Comparison of ENCODE assay signal across 8 cellular contexts in genomic region chr1:84271452-84272273, GRCh38. TPM values are rescaled to one million over a fixed set of nuclear protein-coding genes. Genes with fewer than 3 reads are reported as not detected.
DNase-seq lines count a peak whose midpoint lies in the region; ATAC-seq and TF ChIP-seq lines count a peak whose summit lies in the region.

No MANE protein-coding gene starts in this region.

- 36 to 49% (median 43%) methylated on average over 7 of the region's 7 CpGs for WGBS in spleen, 5 donors

- ATAC-seq in HG02642 (IDR thresholded peaks at IDR 0.05; ENCODE audit: poor library complexity, unreplicated experiment): peak; percentile 95

- H3K4me3 ChIP-seq in spleen (peak overlapping the region in 1 of 8 donors; percentile 19), A673 (ENCODE audit: low read depth, low read length, poor library complexity, severe bottlenecking) (no peak overlapping the region)

- H3K4me1 ChIP-seq in spleen: peaks cover 5 to 19% (median 14%) of the 10 kb centered on the region in 6 donors
- H3K4me1 ChIP-seq in A673 (ENCODE audit: insufficient read depth, low read length, poor library complexity, severe bottlenecking): no peaks in the 10 kb centered on the region

- H3K27ac ChIP-seq in spleen: peak overlapping the region in 5 of 8 donors; percentile 29 to 56 (median 48)
- H3K27ac ChIP-seq in A673 (ENCODE audit: low read depth, low read length, poor library complexity, severe bottlenecking): no peak overlapping the region

- peak; percentile 61 for DNase-seq in activated CD4-positive, alpha-beta T cell treated with anti-CD3 and anti-CD28 coated beads, Interleukin-2, amount 10 ng/mL, durations not matched to agents 24 days and 14 days
- no peak for DNase-seq in activated CD4-positive, alpha-beta T cell treated with anti-CD3 and anti-CD28 coated beads for 48 hours
- DNase-seq in NCI-H146 (lab: John Stamatoyannopoulos, UW) (peak; percentile 21), chondrocyte (ENCODE audit: low spot score) (no peak), spleen (no peak), A673 (ENCODE audit: low spot score) (no peak), NCI-H524 treated with DMSO at 0.1 percent for 48 hours (lab: John Stamatoyannopoulos, UW) (no peak)

- CTCF ChIA-PET in A673 (lab: Charles Lee): no interaction called here

- H3K4me3 Mint-ChIP-seq in activated CD4-positive, alpha-beta T cell treated with anti-CD3 and anti-CD28 coated beads, Interleukin-2, amount 10 ng/mL, durations not matched to agents 24 days and 14 days: no peak overlapping the region
- peak overlapping the region; percentile 28 for H3K4me3 Mint-ChIP-seq in chondrocyte (ENCODE audit: unreplicated experiment)

- H3K9me3 ChIP-seq in spleen: no peaks in the 10 kb centered on the region
- no peaks in the 10 kb centered on the region for H3K9me3 ChIP-seq in A673 (ENCODE audit: low read depth, low read length, poor library complexity, severe bottlenecking)

- BruUV-seq in A673 (replicated peaks; lab: Mats Ljungman, UMichigan): no TSS peak

- peaks cover 2% of the 10 kb centered on the region for H3K9me3 Mint-ChIP-seq in activated CD4-positive, alpha-beta T cell treated with anti-CD3 and anti-CD28 coated beads, Interleukin-2, amount 10 ng/mL, durations not matched to agents 24 days and 14 days
- H3K9me3 Mint-ChIP-seq in chondrocyte (ENCODE audit: low read depth): peaks cover 4% of the 10 kb centered on the region

- H3K27me3 Mint-ChIP-seq in activated CD4-positive, alpha-beta T cell treated with anti-CD3 and anti-CD28 coated beads, Interleukin-2, amount 10 ng/mL, durations not matched to agents 24 days and 14 days: peaks cover 2% of the 10 kb centered on the region
- no peaks in the 10 kb centered on the region for H3K27me3 Mint-ChIP-seq in chondrocyte (ENCODE audit: low read depth)

- no peak for TF ChIP-seq CTCF in chondrocyte (IDR thresholded peaks at IDR 0.05)
- TF ChIP-seq CTCF in spleen (IDR thresholded peaks at IDR 0.05 in 8 of 11, conservative IDR thresholded peaks at IDR 0.05 in 3 of 11): no peak
- TF ChIP-seq CTCF in A673 (conservative IDR thresholded peaks at IDR 0.05; ENCODE audit: low read depth, low read length): no peak

- H3K27ac Mint-ChIP-seq in activated CD4-positive, alpha-beta T cell treated with anti-CD3 and anti-CD28 coated beads, Interleukin-2, amount 10 ng/mL, durations not matched to agents 24 days and 14 days: peak overlapping the region; percentile 1
- H3K27ac Mint-ChIP-seq in chondrocyte (ENCODE audit: unreplicated experiment): peak overlapping the region; percentile 73

- H3K27me3 ChIP-seq in spleen (replicated peaks in 1 of 7) (no peaks in the 10 kb centered on the region), A673 (replicated peaks; ENCODE audit: insufficient read depth, low read depth, low read length, poor library complexity) (no peaks in the 10 kb centered on the region)

- POLR2A ChIA-PET in A673 (lab: Charles Lee; ENCODE audit: low non-redundant PET): no interaction called here

- peaks cover 8% of the 10 kb centered on the region for H3K4me1 Mint-ChIP-seq in activated CD4-positive, alpha-beta T cell treated with anti-CD3 and anti-CD28 coated beads, Interleukin-2, amount 10 ng/mL, durations not matched to agents 24 days and 14 days
- peaks cover 21% of the 10 kb centered on the region for H3K4me1 Mint-ChIP-seq in chondrocyte (ENCODE audit: low read depth)

- H3K36me3 Mint-ChIP-seq in activated CD4-positive, alpha-beta T cell treated with anti-CD3 and anti-CD28 coated beads, Interleukin-2, amount 10 ng/mL, durations not matched to agents 24 days and 14 days (ENCODE audit: low read depth): no peaks in the 10 kb centered on the region
- H3K36me3 Mint-ChIP-seq in chondrocyte (ENCODE audit: low read depth): no peaks in the 10 kb centered on the region

- intact Hi-C loops in activated CD4-positive, alpha-beta T cell treated with anti-CD3 and anti-CD28 coated beads, Interleukin-2, amount 10 ng/mL, durations not matched to agents 24 days and 14 days (cut with micrococcal nuclease): no loop called here
- intact Hi-C loops in spleen (cut with DNase I; ENCODE audit: low total_unique reads) (no loop called here), A673 (cut with micrococcal nuclease; ENCODE audit: unreplicated experiment) (no loop called here)

- H3K36me3 ChIP-seq in spleen: no peaks in the 10 kb centered on the region
- no peaks in the 10 kb centered on the region for H3K36me3 ChIP-seq in A673 (ENCODE audit: insufficient read depth, low read length, poor library complexity, severe bottlenecking)

- TF ChIP-seq POLR2A in spleen (IDR thresholded peaks at IDR 0.05): no peak

RNA-seq across cellular contexts. Expression of gene SAMD13, which starts 29.8 kb away (rescaled TPM):
- total RNA-seq in activated CD4-positive, alpha-beta T cell treated with anti-CD3 and anti-CD28 coated beads, Interleukin-2, amount 10 ng/mL, durations not matched to agents 24 days and 14 days: 0.21 TPM in 1 of 2 replicates, not detected in the other
- total RNA-seq in chondrocyte (0.65 to 1.4 TPM (median 0.92 TPM) in 3 replicates), spleen (1 to 10 TPM in 5 of 7 donors, under 1 TPM in 2; 0.72 to 2.8 (median 1.3) TPM), A673 (2021) (1.2 and 1.6 TPM in 2 replicates)
- 1 to 10 TPM in 2 of 3 donors, under 1 TPM in 1; 0.39 to 2.0 (median 1.7) TPM for polyA plus RNA-seq in spleen

Comparison
In these comparisons a context has a peak if more than half of its experiments do, and no peak if none do; other contexts are left out.
1. DNase-seq: peak in activated CD4-positive, alpha-beta T cell treated with anti-CD3 and anti-CD28 coated beads, Interleukin-2, amount 10 ng/mL, durations not matched to agents 24 days and 14 days (single experiment) and NCI-H146 (single experiment); none in activated CD4-positive, alpha-beta T cell treated with anti-CD3 and anti-CD28 coated beads for 48 hours (single experiment), chondrocyte (single experiment), spleen (single experiment), A673 (single experiment) and NCI-H524 treated with DMSO at 0.1 percent for 48 hours (single experiment).